1 cellular context compared by ENCODE assay signal in the genomic region with DNA sequence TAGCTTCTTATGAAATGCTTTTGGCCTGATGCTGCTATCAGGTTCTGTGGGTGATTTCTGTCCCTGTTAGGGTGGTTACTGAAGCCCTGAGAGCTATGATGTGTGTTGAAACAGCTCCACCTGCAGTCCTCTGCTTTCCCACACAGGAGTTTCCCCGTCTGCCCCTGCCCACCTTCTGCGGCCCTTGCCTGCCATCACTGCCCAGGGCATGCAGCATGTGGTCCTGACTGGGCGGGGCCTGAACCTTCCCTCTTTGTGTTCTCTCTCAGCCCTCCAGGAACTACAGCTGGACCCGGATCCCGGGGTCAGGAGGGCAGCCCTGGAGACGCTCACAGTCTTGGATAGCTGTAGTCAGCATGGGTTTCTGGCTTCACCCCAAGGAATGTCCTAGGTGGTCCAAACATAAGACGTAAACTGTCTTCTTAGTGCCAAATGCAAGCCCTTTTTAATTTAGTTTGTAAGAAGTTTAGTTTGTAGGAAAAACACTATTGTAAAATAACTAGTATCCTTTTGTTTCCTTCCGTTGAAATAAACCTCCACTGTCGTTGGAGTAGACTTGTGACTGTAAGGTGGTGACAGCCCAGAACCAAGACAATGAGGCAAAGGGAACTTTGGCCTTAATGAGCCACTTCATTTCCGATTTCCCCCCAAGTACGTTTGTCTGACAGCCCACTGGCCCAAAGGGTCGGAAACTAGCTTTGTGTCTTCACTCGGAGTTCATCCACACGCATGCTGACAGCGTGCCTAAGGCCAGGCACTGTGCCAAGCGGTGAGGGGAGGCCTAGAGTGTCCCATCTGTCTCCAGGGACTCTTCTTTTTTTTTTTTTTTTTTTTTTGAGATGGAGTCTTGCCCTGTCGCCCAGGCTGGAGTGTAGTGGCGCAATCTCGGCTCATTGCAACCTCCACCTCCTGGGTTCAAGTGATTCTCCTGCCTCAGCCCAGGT.
TF ChIP-seq lines count a peak whose summit lies in the region.

No MANE protein-coding gene starts in this region.

TF ChIP-seq in HepG2, 621 proteins besides CTCF, POLR2A, EP300 and RAD21 (continues in another document):
- TF ChIP-seq AGO1 (IDR thresholded peaks at IDR 0.05; ENCODE audit: low read depth, low read length, poor library complexity, severe bottlenecking) (peak; percentile 46), ZNF598 (CRISPR knock-in tag; IDR thresholded peaks at IDR 0.05; ENCODE audit: borderline replicate concordance) (0 out of 2 replicates have a peak, but pooled peaks have one; percentile 45), XRCC5 (optimal IDR thresholded peaks at IDR 0.05; ENCODE audit: low read length) (peak; percentile 47), SALL1 (CRISPR knock-in tag; IDR thresholded peaks at IDR 0.05) (peak; percentile 15; the same call in 1 of the 2 replicates), ZNF441 (CRISPR knock-in tag; IDR thresholded peaks at IDR 0.05; ENCODE audit: borderline replicate concordance) (0 out of 2 replicates have a peak, but pooled peaks have one; percentile 12), HNRNPH1 (optimal IDR thresholded peaks at IDR 0.05; ENCODE audit: low read depth, low read length) (no peak), REL (CRISPR knock-in tag; conservative IDR thresholded peaks at IDR 0.05) (no peak), POLR2G (IDR thresholded peaks at IDR 0.05; ENCODE audit: low read depth, low read length) (peak; percentile 54), FOXA1 (IDR thresholded peaks at IDR 0.05) (no peak), FOXA1 (CRISPR knock-in tag; IDR thresholded peaks at IDR 0.05) (no peak), SIX1 (CRISPR knock-in tag; IDR thresholded peaks at IDR 0.05; ENCODE audit: borderline replicate concordance) (no peak), KDM2A (CRISPR knock-in tag; IDR thresholded peaks at IDR 0.05; ENCODE audit: borderline replicate concordance, low read depth) (peak; percentile 47; the same call in 1 of the 2 replicates), AGO2 (optimal IDR thresholded peaks at IDR 0.05; ENCODE audit: low read depth, low read length) (peak; percentile 68), HES4 (CRISPR knock-in tag; IDR thresholded peaks at IDR 0.05; ENCODE audit: borderline replicate concordance) (no peak), NONO (IDR thresholded peaks at IDR 0.05) (no peak), NONO (CRISPR knock-in tag; conservative IDR thresholded peaks at IDR 0.05) (peak; percentile 25; the same call in 1 of the 2 replicates), HIVEP1 (CRISPR knock-in tag; IDR thresholded peaks at IDR 0.05) (0 out of 2 replicates have a peak, but pooled peaks have one; percentile 18), MED8 (CRISPR knock-in tag; IDR thresholded peaks at IDR 0.05; ENCODE audit: insufficient replicate concordance) (no peak), NFIB (CRISPR knock-in tag; IDR thresholded peaks at IDR 0.05; ENCODE audit: borderline replicate concordance) (no peak), ZNF788 (CRISPR knock-in tag; IDR thresholded peaks at IDR 0.05; ENCODE audit: borderline replicate concordance) (no peak), STAG1 (CRISPR knock-in tag; IDR thresholded peaks at IDR 0.05) (peak; percentile 89), ZNF75D (CRISPR knock-in tag; IDR thresholded peaks at IDR 0.05; ENCODE audit: borderline replicate concordance) (no peak), SMC3 (IDR thresholded peaks at IDR 0.05; ENCODE audit: low read length) (peak; percentile 69; the same call in 1 of the 2 replicates), MBD4 (IDR thresholded peaks at IDR 0.05; ENCODE audit: borderline replicate concordance, low read length) (peak; percentile 54; the same call in 1 of the 2 replicates)
- TF ChIP-seq, protein P1, sequence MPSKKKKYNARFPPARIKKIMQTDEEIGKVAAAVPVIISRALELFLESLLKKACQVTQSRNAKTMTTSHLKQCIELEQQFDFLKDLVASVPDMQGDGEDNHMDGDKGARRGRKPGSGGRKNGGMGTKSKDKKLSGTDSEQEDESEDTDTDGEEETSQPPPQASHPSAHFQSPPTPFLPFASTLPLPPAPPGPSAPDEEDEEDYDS (CRISPR knock-in tag; IDR thresholded peaks at IDR 0.05) = no peak
- TF ChIP-seq, protein P2, sequence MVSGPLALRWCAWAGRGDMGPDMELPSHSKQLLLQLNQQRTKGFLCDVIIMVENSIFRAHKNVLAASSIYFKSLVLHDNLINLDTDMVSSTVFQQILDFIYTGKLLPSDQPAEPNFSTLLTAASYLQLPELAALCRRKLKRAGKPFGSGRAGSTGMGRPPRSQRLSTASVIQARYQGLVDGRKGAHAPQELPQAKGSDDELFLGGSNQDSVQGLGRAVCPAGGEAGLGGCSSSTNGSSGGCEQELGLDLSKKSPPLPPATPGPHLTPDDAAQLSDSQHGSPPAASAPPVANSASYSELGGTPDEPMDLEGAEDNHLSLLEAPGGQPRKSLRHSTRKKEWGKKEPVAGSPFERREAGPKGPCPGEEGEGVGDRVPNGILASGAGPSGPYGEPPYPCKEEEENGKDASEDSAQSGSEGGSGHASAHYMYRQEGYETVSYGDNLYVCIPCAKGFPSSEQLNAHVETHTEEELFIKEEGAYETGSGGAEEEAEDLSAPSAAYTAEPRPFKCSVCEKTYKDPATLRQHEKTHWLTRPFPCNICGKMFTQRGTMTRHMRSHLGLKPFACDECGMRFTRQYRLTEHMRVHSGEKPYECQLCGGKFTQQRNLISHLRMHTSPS (CRISPR knock-in tag; IDR thresholded peaks at IDR 0.05; ENCODE audit: low read depth) = no peak
- TF ChIP-seq, protein P3, sequence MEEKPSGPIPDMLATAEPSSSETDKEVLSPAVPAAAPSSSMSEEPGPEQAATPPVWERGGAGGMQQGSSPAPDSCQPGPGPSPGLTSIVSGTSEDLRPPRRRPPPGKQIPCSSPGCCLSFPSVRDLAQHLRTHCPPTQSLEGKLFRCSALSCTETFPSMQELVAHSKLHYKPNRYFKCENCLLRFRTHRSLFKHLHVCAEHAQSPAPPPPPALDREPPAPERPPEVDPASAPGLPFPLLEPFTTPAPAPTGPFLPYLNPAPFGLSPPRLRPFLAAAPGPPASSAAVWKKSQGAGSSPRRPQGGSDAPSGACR (CRISPR knock-in tag; IDR thresholded peaks at IDR 0.05) = no peak
- TF ChIP-seq, protein P4, sequence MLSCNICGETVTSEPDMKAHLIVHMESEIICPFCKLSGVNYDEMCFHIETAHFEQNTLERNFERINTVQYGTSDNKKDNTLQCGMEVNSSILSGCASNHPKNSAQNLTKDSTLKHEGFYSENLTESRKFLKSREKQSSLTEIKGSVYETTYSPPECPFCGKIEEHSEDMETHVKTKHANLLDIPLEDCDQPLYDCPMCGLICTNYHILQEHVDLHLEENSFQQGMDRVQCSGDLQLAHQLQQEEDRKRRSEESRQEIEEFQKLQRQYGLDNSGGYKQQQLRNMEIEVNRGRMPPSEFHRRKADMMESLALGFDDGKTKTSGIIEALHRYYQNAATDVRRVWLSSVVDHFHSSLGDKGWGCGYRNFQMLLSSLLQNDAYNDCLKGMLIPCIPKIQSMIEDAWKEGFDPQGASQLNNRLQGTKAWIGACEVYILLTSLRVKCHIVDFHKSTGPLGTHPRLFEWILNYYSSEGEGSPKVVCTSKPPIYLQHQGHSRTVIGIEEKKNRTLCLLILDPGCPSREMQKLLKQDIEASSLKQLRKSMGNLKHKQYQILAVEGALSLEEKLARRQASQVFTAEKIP (CRISPR knock-in tag; IDR thresholded peaks at IDR 0.05; ENCODE audit: borderline replicate concordance) = no peak
- TF ChIP-seq, protein P5, sequence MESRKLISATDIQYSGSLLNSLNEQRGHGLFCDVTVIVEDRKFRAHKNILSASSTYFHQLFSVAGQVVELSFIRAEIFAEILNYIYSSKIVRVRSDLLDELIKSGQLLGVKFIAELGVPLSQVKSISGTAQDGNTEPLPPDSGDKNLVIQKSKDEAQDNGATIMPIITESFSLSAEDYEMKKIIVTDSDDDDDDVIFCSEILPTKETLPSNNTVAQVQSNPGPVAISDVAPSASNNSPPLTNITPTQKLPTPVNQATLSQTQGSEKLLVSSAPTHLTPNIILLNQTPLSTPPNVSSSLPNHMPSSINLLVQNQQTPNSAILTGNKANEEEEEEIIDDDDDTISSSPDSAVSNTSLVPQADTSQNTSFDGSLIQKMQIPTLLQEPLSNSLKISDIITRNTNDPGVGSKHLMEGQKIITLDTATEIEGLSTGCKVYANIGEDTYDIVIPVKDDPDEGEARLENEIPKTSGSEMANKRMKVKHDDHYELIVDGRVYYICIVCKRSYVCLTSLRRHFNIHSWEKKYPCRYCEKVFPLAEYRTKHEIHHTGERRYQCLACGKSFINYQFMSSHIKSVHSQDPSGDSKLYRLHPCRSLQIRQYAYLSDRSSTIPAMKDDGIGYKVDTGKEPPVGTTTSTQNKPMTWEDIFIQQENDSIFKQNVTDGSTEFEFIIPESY (CRISPR knock-in tag; IDR thresholded peaks at IDR 0.05) = 0 out of 2 replicates have a peak, but pooled peaks have one; percentile 7
- TF ChIP-seq, protein P6, sequence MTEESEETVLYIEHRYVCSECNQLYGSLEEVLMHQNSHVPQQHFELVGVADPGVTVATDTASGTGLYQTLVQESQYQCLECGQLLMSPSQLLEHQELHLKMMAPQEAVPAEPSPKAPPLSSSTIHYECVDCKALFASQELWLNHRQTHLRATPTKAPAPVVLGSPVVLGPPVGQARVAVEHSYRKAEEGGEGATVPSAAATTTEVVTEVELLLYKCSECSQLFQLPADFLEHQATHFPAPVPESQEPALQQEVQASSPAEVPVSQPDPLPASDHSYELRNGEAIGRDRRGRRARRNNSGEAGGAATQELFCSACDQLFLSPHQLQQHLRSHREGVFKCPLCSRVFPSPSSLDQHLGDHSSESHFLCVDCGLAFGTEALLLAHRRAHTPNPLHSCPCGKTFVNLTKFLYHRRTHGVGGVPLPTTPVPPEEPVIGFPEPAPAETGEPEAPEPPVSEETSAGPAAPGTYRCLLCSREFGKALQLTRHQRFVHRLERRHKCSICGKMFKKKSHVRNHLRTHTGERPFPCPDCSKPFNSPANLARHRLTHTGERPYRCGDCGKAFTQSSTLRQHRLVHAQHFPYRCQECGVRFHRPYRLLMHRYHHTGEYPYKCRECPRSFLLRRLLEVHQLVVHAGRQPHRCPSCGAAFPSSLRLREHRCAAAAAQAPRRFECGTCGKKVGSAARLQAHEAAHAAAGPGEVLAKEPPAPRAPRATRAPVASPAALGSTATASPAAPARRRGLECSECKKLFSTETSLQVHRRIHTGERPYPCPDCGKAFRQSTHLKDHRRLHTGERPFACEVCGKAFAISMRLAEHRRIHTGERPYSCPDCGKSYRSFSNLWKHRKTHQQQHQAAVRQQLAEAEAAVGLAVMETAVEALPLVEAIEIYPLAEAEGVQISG (CRISPR knock-in tag; IDR thresholded peaks at IDR 0.05) = no peak
- TF ChIP-seq, protein P7, sequence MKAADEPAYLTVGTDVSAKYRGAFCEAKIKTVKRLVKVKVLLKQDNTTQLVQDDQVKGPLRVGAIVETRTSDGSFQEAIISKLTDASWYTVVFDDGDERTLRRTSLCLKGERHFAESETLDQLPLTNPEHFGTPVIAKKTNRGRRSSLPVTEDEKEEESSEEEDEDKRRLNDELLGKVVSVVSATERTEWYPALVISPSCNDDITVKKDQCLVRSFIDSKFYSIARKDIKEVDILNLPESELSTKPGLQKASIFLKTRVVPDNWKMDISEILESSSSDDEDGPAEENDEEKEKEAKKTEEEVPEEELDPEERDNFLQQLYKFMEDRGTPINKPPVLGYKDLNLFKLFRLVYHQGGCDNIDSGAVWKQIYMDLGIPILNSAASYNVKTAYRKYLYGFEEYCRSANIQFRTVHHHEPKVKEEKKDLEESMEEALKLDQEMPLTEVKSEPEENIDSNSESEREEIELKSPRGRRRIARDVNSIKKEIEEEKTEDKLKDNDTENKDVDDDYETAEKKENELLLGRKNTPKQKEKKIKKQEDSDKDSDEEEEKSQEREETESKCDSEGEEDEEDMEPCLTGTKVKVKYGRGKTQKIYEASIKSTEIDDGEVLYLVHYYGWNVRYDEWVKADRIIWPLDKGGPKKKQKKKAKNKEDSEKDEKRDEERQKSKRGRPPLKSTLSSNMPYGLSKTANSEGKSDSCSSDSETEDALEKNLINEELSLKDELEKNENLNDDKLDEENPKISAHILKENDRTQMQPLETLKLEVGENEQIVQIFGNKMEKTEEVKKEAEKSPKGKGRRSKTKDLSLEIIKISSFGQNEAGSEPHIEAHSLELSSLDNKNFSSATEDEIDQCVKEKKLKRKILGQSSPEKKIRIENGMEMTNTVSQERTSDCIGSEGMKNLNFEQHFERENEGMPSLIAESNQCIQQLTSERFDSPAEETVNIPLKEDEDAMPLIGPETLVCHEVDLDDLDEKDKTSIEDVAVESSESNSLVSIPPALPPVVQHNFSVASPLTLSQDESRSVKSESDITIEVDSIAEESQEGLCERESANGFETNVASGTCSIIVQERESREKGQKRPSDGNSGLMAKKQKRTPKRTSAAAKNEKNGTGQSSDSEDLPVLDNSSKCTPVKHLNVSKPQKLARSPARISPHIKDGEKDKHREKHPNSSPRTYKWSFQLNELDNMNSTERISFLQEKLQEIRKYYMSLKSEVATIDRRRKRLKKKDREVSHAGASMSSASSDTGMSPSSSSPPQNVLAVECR (CRISPR knock-in tag; IDR thresholded peaks at IDR 0.05; ENCODE audit: borderline replicate concordance) = no peak
- TF ChIP-seq, protein P8, sequence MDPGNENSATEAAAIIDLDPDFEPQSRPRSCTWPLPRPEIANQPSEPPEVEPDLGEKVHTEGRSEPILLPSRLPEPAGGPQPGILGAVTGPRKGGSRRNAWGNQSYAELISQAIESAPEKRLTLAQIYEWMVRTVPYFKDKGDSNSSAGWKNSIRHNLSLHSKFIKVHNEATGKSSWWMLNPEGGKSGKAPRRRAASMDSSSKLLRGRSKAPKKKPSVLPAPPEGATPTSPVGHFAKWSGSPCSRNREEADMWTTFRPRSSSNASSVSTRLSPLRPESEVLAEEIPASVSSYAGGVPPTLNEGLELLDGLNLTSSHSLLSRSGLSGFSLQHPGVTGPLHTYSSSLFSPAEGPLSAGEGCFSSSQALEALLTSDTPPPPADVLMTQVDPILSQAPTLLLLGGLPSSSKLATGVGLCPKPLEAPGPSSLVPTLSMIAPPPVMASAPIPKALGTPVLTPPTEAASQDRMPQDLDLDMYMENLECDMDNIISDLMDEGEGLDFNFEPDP (CRISPR knock-in tag; conservative IDR thresholded peaks at IDR 0.05) = no peak
- TF ChIP-seq, protein P9, sequence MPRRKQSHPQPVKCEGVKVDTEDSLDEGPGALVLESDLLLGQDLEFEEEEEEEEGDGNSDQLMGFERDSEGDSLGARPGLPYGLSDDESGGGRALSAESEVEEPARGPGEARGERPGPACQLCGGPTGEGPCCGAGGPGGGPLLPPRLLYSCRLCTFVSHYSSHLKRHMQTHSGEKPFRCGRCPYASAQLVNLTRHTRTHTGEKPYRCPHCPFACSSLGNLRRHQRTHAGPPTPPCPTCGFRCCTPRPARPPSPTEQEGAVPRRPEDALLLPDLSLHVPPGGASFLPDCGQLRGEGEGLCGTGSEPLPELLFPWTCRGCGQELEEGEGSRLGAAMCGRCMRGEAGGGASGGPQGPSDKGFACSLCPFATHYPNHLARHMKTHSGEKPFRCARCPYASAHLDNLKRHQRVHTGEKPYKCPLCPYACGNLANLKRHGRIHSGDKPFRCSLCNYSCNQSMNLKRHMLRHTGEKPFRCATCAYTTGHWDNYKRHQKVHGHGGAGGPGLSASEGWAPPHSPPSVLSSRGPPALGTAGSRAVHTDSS (CRISPR knock-in tag; conservative IDR thresholded peaks at IDR 0.05) = no peak
